31 cellular contexts compared by ENCODE assay signal in genomic region chr14:99707420-99707819, GRCh38. TPM values are rescaled to one million over a fixed set of nuclear protein-coding genes. Genes with fewer than 3 reads are reported as not detected.
"Had no signal": no experiment of that assay in that cellular context is flagged by ENCODE, and none has a peak within 500 bp of the region (broad histone marks: within the 10 kb centered on the region; RNA-seq: fewer than 3 reads in every experiment).

No MANE protein-coding gene starts in this region.

- H3K36me3 ChIP-seq: adrenal gland, breast epithelium, MG63, SJCRH30, WERI-Rb-1 had no signal

- DNase-seq: activated CD4-positive, alpha-beta memory T cell treated with anti-CD3 and anti-CD28 coated beads, Interleukin-2, amount 10 ng/mL, durations not matched to agents 7 days and 5 days; activated CD4-positive, alpha-beta T cell treated with anti-CD3 and anti-CD28 coated beads for 1 hour; activated CD4-positive, alpha-beta T cell treated with anti-CD3 and anti-CD28 coated beads for 48 hours; activated CD4-positive, CD25-positive, alpha-beta regulatory T cell; activated gamma-delta T cell treated with Interleukin-2 at 50 U/mL for 16 hours; activated naive CD4-positive, alpha-beta T cell treated with anti-CD3 and anti-CD28 coated beads for 36 hours; activated T-cell treated with anti-CD3 and anti-CD28 coated beads, Interleukin-2, amount 50 U/mL, for 4 hours; body of pancreas; caudate nucleus; Kasumi-1; KG1; MG63; NCI-H1048; NCI-H1105 treated with DMSO at 0.1 percent for 48 hours; NCI-H1436 treated with DMSO at 0.1 percent for 48 hours; NCI-H1694 treated with DMSO at 0.1 percent for 48 hours; NCI-H2029; NCI-H345; NCI-H524 treated with DMSO at 0.1 percent for 48 hours; SHP77; SJCRH30; T1000; WERI-Rb-1 had no signal

- H3K27me3 ChIP-seq: adrenal gland, body of pancreas, MG63, SJCRH30 had no signal

- H3K9me3 ChIP-seq: SJCRH30 had no signal

- H3K27ac ChIP-seq: adrenal gland, body of pancreas, breast epithelium, SJCRH30, SK-N-MC, WERI-Rb-1 had no signal

- H3K4me3 ChIP-seq: adrenal gland, body of pancreas, breast epithelium, MG63, SJCRH30, SK-N-MC had no signal

- H3K27ac Mint-ChIP-seq: activated CD4-positive, alpha-beta memory T cell treated with anti-CD3 and anti-CD28 coated beads, Interleukin-2, amount 10 ng/mL, durations not matched to agents 7 days and 5 days; activated naive CD4-positive, alpha-beta T cell treated with anti-CD3 and anti-CD28 coated beads for 36 hours; activated naive CD4-positive, alpha-beta T cell treated with anti-CD3 and anti-CD28 coated beads, Interleukin-2, amount 50 U/mL, for 72 hours; activated T-helper 17 cell treated with anti-CD3 and anti-CD28 coated beads, Interleukin-2, amount 50 U/mL, for 72 hours had no signal

- H3K4me3 Mint-ChIP-seq: activated CD4-positive, alpha-beta memory T cell treated with anti-CD3 and anti-CD28 coated beads, Interleukin-2, amount 10 ng/mL, durations not matched to agents 7 days and 5 days; activated naive CD4-positive, alpha-beta T cell treated with anti-CD3 and anti-CD28 coated beads for 36 hours; activated T-cell treated with anti-CD3 and anti-CD28 coated beads, Interleukin-2, amount 50 U/mL, for 4 hours; activated T-helper 17 cell treated with anti-CD3 and anti-CD28 coated beads, Interleukin-2, amount 50 U/mL, for 72 hours had no signal

- ATAC-seq: activated naive CD4-positive, alpha-beta T cell treated with anti-CD3 and anti-CD28 coated beads, Interleukin-2, amount 50 U/mL, for 72 hours; activated T-cell treated with anti-CD3 and anti-CD28 coated beads, Interleukin-2, amount 50 U/mL, for 4 hours; activated T-helper 17 cell treated with anti-CD3 and anti-CD28 coated beads, Interleukin-2, amount 50 U/mL, for 72 hours; body of pancreas; Panc1 had no signal

- H3K4me1 ChIP-seq: adrenal gland, body of pancreas, breast epithelium, SJCRH30 had no signal

- H3K4me1 Mint-ChIP-seq: activated CD4-positive, alpha-beta memory T cell treated with anti-CD3 and anti-CD28 coated beads, Interleukin-2, amount 10 ng/mL, durations not matched to agents 7 days and 5 days; activated T-helper 17 cell treated with anti-CD3 and anti-CD28 coated beads, Interleukin-2, amount 50 U/mL, for 72 hours had no signal

RNA-seq across cellular contexts. Expression of gene CYP46A1, which starts 23.3 kb away (rescaled TPM):
- total RNA-seq: RPMI7951; T-helper 1 cell treated with Interleukin-12 subunit alpha and Interleukin-12 subunit beta and Interleukin-4 antibody, amounts not matched to agents 30 ng/mL and 1 ng/mL, for 36 hours had no signal
